ENCODE assay signal across 1 cellular context in the genomic region with DNA sequence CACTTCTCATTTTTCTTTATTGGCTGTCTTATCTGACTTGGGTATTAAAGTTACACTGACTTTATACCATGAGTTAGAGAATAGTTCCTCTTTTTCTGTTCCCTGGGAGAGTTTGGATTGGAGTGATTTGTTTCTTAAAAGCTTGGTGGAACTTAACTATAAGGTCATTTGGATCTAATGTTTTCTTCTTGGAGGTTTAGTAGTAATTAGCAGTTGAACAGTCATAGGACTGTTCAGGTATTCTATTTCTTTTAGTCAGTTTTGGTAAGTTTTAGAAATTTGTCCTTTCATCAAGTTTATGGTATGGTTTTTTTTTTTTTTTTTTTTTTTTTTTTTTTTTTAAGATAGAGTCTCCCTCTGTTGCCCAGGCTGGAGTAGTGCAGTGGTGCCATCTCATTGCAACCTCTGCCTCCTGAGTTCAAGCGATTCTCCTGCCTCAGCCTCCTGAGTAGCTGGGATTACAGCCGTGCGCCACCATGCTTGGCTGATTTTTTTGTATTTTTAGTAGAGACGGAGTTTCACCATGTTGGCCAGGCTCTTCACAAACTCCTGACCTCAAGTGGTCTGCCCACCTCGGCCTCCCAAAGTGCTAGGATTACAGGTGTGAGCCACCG.
A peak's percentile ranks its signal among the peaks of the same experiment; 100 is the strongest.
TF ChIP-seq lines count a peak whose summit lies in the region.

No MANE protein-coding gene starts in this region.

TF ChIP-seq in K562, 482 proteins besides CTCF, POLR2A, EP300 and RAD21 (continued from another document and continues in another):
- TF ChIP-seq, protein P1, sequence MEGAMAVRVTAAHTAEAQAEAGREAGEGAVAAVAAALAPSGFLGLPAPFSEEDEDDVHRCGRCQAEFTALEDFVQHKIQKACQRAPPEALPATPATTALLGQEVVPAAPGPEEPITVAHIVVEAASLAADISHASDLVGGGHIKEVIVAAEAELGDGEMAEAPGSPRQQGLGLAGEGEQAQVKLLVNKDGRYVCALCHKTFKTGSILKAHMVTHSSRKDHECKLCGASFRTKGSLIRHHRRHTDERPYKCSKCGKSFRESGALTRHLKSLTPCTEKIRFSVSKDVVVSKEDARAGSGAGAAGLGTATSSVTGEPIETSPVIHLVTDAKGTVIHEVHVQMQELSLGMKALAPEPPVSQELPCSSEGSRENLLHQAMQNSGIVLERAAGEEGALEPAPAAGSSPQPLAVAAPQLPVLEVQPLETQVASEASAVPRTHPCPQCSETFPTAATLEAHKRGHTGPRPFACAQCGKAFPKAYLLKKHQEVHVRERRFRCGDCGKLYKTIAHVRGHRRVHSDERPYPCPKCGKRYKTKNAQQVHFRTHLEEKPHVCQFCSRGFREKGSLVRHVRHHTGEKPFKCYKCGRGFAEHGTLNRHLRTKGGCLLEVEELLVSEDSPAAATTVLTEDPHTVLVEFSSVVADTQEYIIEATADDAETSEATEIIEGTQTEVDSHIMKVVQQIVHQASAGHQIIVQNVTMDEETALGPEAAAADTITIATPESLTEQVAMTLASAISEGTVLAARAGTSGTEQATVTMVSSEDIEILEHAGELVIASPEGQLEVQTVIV (CRISPR knock-in tag; IDR thresholded peaks at IDR 0.05; ENCODE audit: borderline replicate concordance), result no peak
- TF ChIP-seq POLR2AphosphoS2 (IDR thresholded peaks at IDR 0.05; ENCODE audit: low read length) (no peak), RNF2 (IDR thresholded peaks at IDR 0.05) (no peak), MAFG (tag; conservative IDR thresholded peaks at IDR 0.05) (peak; percentile 35; the same call in 1 of the 2 replicates), ZFP91 (CRISPR knock-in tag; IDR thresholded peaks at IDR 0.05) (no peak), MEF2D (tag; conservative IDR thresholded peaks at IDR 0.05; ENCODE audit: low read depth) (no peak), MLX (CRISPR knock-in tag; conservative IDR thresholded peaks at IDR 0.05) (no peak), KHSRP (IDR thresholded peaks at IDR 0.05) (no peak), ZNF146 (CRISPR knock-in tag; IDR thresholded peaks at IDR 0.05; ENCODE audit: unreplicated experiment) (no peak), HMBOX1 (IDR thresholded peaks at IDR 0.05) (no peak), ZNF384 (IDR thresholded peaks at IDR 0.05; ENCODE audit: low read depth, low read length) (peak; percentile 98), NR2C2 (CRISPR knock-in tag; IDR thresholded peaks at IDR 0.05) (no peak), NR2C2 (tag; IDR thresholded peaks at IDR 0.05) (no peak), BRF2 (IDR thresholded peaks at IDR 0.05; ENCODE audit: borderline replicate concordance, insufficient read depth, insufficient read length) (no peak), KDM2B (CRISPR knock-in tag; IDR thresholded peaks at IDR 0.05) (no peak), RCOR1 (IDR thresholded peaks at IDR 0.05; ENCODE audit: borderline replicate concordance in 1 of 2, low read depth in 2 of 2, low read length in 2 of 2) (no peak), NFYB (IDR thresholded peaks at IDR 0.05; ENCODE audit: extremely low read depth, insufficient read length) (no peak), HDAC2 (IDR thresholded peaks at IDR 0.05) (no peak), USF1 (CRISPR knock-in tag; IDR thresholded peaks at IDR 0.05) (no peak), CAMTA2 (CRISPR knock-in tag; conservative IDR thresholded peaks at IDR 0.05) (no peak), RBM14 (IDR thresholded peaks at IDR 0.05; ENCODE audit: borderline replicate concordance, insufficient read depth, low read depth, low read length) (no peak), HLTF (IDR thresholded peaks at IDR 0.05) (no peak), C11orf30 (IDR thresholded peaks at IDR 0.05; ENCODE audit: low read depth) (peak; percentile 27; the same call in 1 of the 2 replicates), ESRRA (IDR thresholded peaks at IDR 0.05; ENCODE audit: borderline replicate concordance, low read depth) (no peak), RBBP5 (IDR thresholded peaks at IDR 0.05; ENCODE audit: borderline replicate concordance, insufficient read depth, low read length, poor library complexity, severe bottlenecking) (no peak), SRF (CRISPR knock-in tag; IDR thresholded peaks at IDR 0.05) (no peak), ELF2 (CRISPR knock-in tag; IDR thresholded peaks at IDR 0.05) (no peak), ZNF699 (CRISPR knock-in tag; IDR thresholded peaks at IDR 0.05; ENCODE audit: insufficient replicate concordance) (no peak), ZNF644 (tag; IDR thresholded peaks at IDR 0.05; ENCODE audit: low read depth) (no peak), NUFIP1 (IDR thresholded peaks at IDR 0.05; ENCODE audit: partially characterized antibody) (no peak), BACH1 (tag; IDR thresholded peaks at IDR 0.05) (no peak), MEF2A (IDR thresholded peaks at IDR 0.05; ENCODE audit: control insufficient read depth, low read depth, low read length) (no peak), LARP7 (IDR thresholded peaks at IDR 0.05) (no peak; the same call in 1 of the 2 replicates)
- TF ChIP-seq, protein P2, sequence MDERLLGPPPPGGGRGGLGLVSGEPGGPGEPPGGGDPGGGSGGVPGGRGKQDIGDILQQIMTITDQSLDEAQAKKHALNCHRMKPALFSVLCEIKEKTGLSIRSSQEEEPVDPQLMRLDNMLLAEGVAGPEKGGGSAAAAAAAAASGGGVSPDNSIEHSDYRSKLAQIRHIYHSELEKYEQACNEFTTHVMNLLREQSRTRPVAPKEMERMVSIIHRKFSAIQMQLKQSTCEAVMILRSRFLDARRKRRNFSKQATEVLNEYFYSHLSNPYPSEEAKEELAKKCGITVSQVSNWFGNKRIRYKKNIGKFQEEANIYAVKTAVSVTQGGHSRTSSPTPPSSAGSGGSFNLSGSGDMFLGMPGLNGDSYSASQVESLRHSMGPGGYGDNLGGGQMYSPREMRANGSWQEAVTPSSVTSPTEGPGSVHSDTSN (CRISPR knock-in tag; IDR thresholded peaks at IDR 0.05; ENCODE audit: low read depth), result no peak
- TF ChIP-seq, protein P2 (tag; conservative IDR thresholded peaks at IDR 0.05; ENCODE audit: low read depth), result 0 out of 2 replicates have a peak, but pooled peaks have one; percentile 5
- TF ChIP-seq, protein P3, sequence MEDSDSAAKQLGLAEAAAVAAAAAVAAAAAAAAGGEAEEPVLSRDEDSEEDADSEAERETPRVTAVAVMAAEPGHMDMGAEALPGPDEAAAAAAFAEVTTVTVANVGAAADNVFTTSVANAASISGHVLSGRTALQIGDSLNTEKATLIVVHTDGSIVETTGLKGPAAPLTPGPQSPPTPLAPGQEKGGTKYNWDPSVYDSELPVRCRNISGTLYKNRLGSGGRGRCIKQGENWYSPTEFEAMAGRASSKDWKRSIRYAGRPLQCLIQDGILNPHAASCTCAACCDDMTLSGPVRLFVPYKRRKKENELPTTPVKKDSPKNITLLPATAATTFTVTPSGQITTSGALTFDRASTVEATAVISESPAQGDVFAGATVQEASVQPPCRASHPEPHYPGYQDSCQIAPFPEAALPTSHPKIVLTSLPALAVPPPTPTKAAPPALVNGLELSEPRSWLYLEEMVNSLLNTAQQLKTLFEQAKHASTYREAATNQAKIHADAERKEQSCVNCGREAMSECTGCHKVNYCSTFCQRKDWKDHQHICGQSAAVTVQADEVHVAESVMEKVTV (CRISPR knock-in tag; IDR thresholded peaks at IDR 0.05), result no peak
- TF ChIP-seq, protein P4, sequence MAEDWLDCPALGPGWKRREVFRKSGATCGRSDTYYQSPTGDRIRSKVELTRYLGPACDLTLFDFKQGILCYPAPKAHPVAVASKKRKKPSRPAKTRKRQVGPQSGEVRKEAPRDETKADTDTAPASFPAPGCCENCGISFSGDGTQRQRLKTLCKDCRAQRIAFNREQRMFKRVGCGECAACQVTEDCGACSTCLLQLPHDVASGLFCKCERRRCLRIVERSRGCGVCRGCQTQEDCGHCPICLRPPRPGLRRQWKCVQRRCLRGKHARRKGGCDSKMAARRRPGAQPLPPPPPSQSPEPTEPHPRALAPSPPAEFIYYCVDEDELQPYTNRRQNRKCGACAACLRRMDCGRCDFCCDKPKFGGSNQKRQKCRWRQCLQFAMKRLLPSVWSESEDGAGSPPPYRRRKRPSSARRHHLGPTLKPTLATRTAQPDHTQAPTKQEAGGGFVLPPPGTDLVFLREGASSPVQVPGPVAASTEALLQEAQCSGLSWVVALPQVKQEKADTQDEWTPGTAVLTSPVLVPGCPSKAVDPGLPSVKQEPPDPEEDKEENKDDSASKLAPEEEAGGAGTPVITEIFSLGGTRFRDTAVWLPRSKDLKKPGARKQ (CRISPR knock-in tag; IDR thresholded peaks at IDR 0.05), result no peak
- TF ChIP-seq, protein P5, sequence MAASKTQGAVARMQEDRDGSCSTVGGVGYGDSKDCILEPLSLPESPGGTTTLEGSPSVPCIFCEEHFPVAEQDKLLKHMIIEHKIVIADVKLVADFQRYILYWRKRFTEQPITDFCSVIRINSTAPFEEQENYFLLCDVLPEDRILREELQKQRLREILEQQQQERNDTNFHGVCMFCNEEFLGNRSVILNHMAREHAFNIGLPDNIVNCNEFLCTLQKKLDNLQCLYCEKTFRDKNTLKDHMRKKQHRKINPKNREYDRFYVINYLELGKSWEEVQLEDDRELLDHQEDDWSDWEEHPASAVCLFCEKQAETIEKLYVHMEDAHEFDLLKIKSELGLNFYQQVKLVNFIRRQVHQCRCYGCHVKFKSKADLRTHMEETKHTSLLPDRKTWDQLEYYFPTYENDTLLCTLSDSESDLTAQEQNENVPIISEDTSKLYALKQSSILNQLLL (CRISPR knock-in tag; IDR thresholded peaks at IDR 0.05; ENCODE audit: borderline replicate concordance), result no peak
- TF ChIP-seq, protein P6, sequence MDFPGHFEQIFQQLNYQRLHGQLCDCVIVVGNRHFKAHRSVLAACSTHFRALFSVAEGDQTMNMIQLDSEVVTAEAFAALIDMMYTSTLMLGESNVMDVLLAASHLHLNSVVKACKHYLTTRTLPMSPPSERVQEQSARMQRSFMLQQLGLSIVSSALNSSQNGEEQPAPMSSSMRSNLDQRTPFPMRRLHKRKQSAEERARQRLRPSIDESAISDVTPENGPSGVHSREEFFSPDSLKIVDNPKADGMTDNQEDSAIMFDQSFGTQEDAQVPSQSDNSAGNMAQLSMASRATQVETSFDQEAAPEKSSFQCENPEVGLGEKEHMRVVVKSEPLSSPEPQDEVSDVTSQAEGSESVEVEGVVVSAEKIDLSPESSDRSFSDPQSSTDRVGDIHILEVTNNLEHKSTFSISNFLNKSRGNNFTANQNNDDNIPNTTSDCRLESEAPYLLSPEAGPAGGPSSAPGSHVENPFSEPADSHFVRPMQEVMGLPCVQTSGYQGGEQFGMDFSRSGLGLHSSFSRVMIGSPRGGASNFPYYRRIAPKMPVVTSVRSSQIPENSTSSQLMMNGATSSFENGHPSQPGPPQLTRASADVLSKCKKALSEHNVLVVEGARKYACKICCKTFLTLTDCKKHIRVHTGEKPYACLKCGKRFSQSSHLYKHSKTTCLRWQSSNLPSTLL (IDR thresholded peaks at IDR 0.05), result no peak
- TF ChIP-seq, protein P7, sequence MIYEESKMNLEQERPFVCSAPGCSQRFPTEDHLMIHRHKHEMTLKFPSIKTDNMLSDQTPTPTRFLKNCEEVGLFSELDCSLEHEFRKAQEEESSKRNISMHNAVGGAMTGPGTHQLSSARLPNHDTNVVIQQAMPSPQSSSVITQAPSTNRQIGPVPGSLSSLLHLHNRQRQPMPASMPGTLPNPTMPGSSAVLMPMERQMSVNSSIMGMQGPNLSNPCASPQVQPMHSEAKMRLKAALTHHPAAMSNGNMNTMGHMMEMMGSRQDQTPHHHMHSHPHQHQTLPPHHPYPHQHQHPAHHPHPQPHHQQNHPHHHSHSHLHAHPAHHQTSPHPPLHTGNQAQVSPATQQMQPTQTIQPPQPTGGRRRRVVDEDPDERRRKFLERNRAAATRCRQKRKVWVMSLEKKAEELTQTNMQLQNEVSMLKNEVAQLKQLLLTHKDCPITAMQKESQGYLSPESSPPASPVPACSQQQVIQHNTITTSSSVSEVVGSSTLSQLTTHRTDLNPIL (CRISPR knock-in tag; IDR thresholded peaks at IDR 0.05), result no peak
